In genomic region chr22:30250713-30251267, GRCh38 we compare ENCODE assay signal across 11 cellular contexts. TPM values are rescaled to one million over a fixed set of nuclear protein-coding genes. Genes with fewer than 3 reads are reported as not detected.
DNase-seq lines count a peak whose midpoint lies in the region; ATAC-seq and TF ChIP-seq lines count a peak whose summit lies in the region.
"Had no signal": no experiment of that assay in that cellular context is flagged by ENCODE, and none has a peak within 500 bp of the region (broad histone marks: within the 10 kb centered on the region; RNA-seq: fewer than 3 reads in every experiment).

No MANE protein-coding gene starts in this region.

- no peaks in the 10 kb centered on the region for H3K27me3 Mint-ChIP-seq in activated naive CD4-positive, alpha-beta T cell treated with anti-CD3 and anti-CD28 coated beads, Interleukin-2, amount 10 ng/mL, durations not matched to agents 7 days and 5 days
- peaks cover 30 to 39% of the 10 kb centered on the region in 2 donors for H3K27me3 Mint-ChIP-seq in stimulated activated naive B cell treated with anti-CD40 and anti-IgM and Interleukin-4, amounts not matched to agents 10 μg/mL and 1 μg/mL and 100 μg/mL, for 72 hours

- peak; percentile 77 to 80 for ATAC-seq in stimulated activated naive B cell treated with anti-CD40 and anti-IgM and Interleukin-4, amounts not matched to agents 10 μg/mL and 1 μg/mL and 100 μg/mL, for 72 hours (replicated peaks)
- ATAC-seq: heart right ventricle had no signal

- no peaks in the 10 kb centered on the region for H3K9me3 Mint-ChIP-seq in activated naive CD4-positive, alpha-beta T cell treated with anti-CD3 and anti-CD28 coated beads, Interleukin-2, amount 10 ng/mL, durations not matched to agents 7 days and 5 days
- H3K9me3 Mint-ChIP-seq in stimulated activated naive B cell treated with anti-CD40 and anti-IgM and Interleukin-4, amounts not matched to agents 10 μg/mL and 1 μg/mL and 100 μg/mL, for 72 hours, result no peaks in the 10 kb centered on the region
- H3K9me3 Mint-ChIP-seq: natural killer cell had no signal

- H3K4me1 Mint-ChIP-seq in activated naive CD4-positive, alpha-beta T cell treated with anti-CD3 and anti-CD28 coated beads, Interleukin-2, amount 10 ng/mL, durations not matched to agents 7 days and 5 days, result peaks cover 70% of the 10 kb centered on the region
- peaks cover 36 to 54% of the 10 kb centered on the region in 2 donors for H3K4me1 Mint-ChIP-seq in stimulated activated naive B cell treated with anti-CD40 and anti-IgM and Interleukin-4, amounts not matched to agents 10 μg/mL and 1 μg/mL and 100 μg/mL, for 72 hours

- H3K27ac Mint-ChIP-seq in activated naive CD4-positive, alpha-beta T cell treated with anti-CD3 and anti-CD28 coated beads, Interleukin-2, amount 10 ng/mL, durations not matched to agents 7 days and 5 days, result no peak overlapping the region
- no peak overlapping the region for H3K27ac Mint-ChIP-seq in stimulated activated naive B cell treated with anti-CD40 and anti-IgM and Interleukin-4, amounts not matched to agents 10 μg/mL and 1 μg/mL and 100 μg/mL, for 72 hours
- H3K27ac Mint-ChIP-seq: natural killer cell had no signal

- peaks cover 17% of the 10 kb centered on the region for H3K36me3 ChIP-seq in SJSA1
- H3K36me3 ChIP-seq: breast epithelium, heart right ventricle had no signal

- H3K4me3 ChIP-seq in SJSA1 (no peak overlapping the region), fibroblast of pulmonary artery (replicated peaks; ENCODE audit: low read depth, low read length) (no peak overlapping the region)
- H3K4me3 ChIP-seq: breast epithelium, heart right ventricle had no signal

- no peaks in the 10 kb centered on the region for H3K27me3 ChIP-seq in SJSA1 (replicated peaks)
- H3K27me3 ChIP-seq: breast epithelium had no signal

- peak; percentile 50 for DNase-seq in activated naive CD4-positive, alpha-beta T cell treated with Interleukin-2 at 50 U/mL for 16 hours
- no peak for DNase-seq in activated naive CD4-positive, alpha-beta T cell treated with anti-CD3 and anti-CD28 coated beads, Interleukin-2, amount 10 ng/mL, durations not matched to agents 7 days and 5 days
- peak; percentile 71 to 89 for DNase-seq in SJSA1 (ENCODE audit: low read depth in 1 of 2, low spot score in 2 of 2)
- DNase-seq in fibroblast of pulmonary artery (ENCODE audit: low read depth), result peak; percentile 57
- peak; percentile 35 for DNase-seq in stimulated activated naive B cell treated with anti-CD40 and anti-IgM and Interleukin-4, amounts not matched to agents 10 μg/mL and 1 μg/mL and 100 μg/mL, for 72 hours
- no peak for DNase-seq in SHP77 treated with DMSO at 0.1 percent for 48 hours (lab: John Stamatoyannopoulos, UW)
- DNase-seq in NCI-H446 (lab: John Stamatoyannopoulos, UW), result no peak
- no peak for DNase-seq in NCI-H187 treated with DMSO at 0.1 percent for 48 hours (lab: John Stamatoyannopoulos, UW)
- DNase-seq: natural killer cell had no signal

- H3K4me3 Mint-ChIP-seq in activated naive CD4-positive, alpha-beta T cell treated with anti-CD3 and anti-CD28 coated beads, Interleukin-2, amount 10 ng/mL, durations not matched to agents 7 days and 5 days, result no peak overlapping the region
- H3K4me3 Mint-ChIP-seq in stimulated activated naive B cell treated with anti-CD40 and anti-IgM and Interleukin-4, amounts not matched to agents 10 μg/mL and 1 μg/mL and 100 μg/mL, for 72 hours, result peak overlapping the region in 1 of 2 donors; percentile 37
- H3K4me3 Mint-ChIP-seq: natural killer cell had no signal

- CTCF ChIA-PET in activated naive CD4-positive, alpha-beta T cell treated with anti-CD3 and anti-CD28 coated beads, Interleukin-2, amount 10 ng/mL, durations not matched to agents 7 days and 5 days (lab: Charles Lee), result interaction anchor here (0.6 to 1.7 kb wide), 3 partner anchors 37 to 142 kb away, joined by 3 to 9 read pairs (median 5); no protein-coding TSS in a partner anchor

- H3K4me1 ChIP-seq in SJSA1 (replicated peaks), result peaks cover 84% of the 10 kb centered on the region

- TF ChIP-seq CTCF in fibroblast of pulmonary artery (IDR thresholded peaks at IDR 0.05; ENCODE audit: low read length, missing control alignments), result no peak

- no peaks in the 10 kb centered on the region for H3K9me3 ChIP-seq in SJSA1 (replicated peaks)
- H3K9me3 ChIP-seq: breast epithelium, heart right ventricle had no signal

- peaks cover 5% of the 10 kb centered on the region for H3K36me3 Mint-ChIP-seq in activated naive CD4-positive, alpha-beta T cell treated with anti-CD3 and anti-CD28 coated beads, Interleukin-2, amount 10 ng/mL, durations not matched to agents 7 days and 5 days
- H3K36me3 Mint-ChIP-seq in stimulated activated naive B cell treated with anti-CD40 and anti-IgM and Interleukin-4, amounts not matched to agents 10 μg/mL and 1 μg/mL and 100 μg/mL, for 72 hours, result no peaks in the 10 kb centered on the region
- H3K36me3 Mint-ChIP-seq: natural killer cell had no signal

- peak overlapping the region; percentile 88 for H3K27ac ChIP-seq in SJSA1

RNA-seq across cellular contexts. Expression of gene LIF, which starts 4.2 kb away (rescaled TPM):
- total RNA-seq in SJSA1 (2014; rRNA removed; shearing (Covaris generic)), result 1.4 and 5.5 TPM in 2 replicates

RNA-seq across cellular contexts. Expression of gene OSM, which starts 15.9 kb away (rescaled TPM):
- total RNA-seq in SJSA1 (2014; rRNA removed; shearing (Covaris generic)), result not detected in 2 replicates

RNA-seq across cellular contexts. Expression of gene CASTOR1, which starts 38.5 kb away (rescaled TPM):
- total RNA-seq in SJSA1 (2014; rRNA removed; shearing (Covaris generic)), result 9.1 and 10.8 TPM in 2 replicates

Comparison
In these comparisons a context has a peak if more than half of its experiments do, and no peak if none do; other contexts are left out.
1. DNase-seq: peak in activated naive CD4-positive, alpha-beta T cell treated with Interleukin-2 at 50 U/mL for 16 hours (single experiment), SJSA1 (2 of 2), fibroblast of pulmonary artery (single experiment) and stimulated activated naive B cell treated with anti-CD40 and anti-IgM and Interleukin-4, amounts not matched to agents 10 μg/mL and 1 μg/mL and 100 μg/mL, for 72 hours (single experiment); none in activated naive CD4-positive, alpha-beta T cell treated with anti-CD3 and anti-CD28 coated beads, Interleukin-2, amount 10 ng/mL, durations not matched to agents 7 days and 5 days (single experiment), SHP77 treated with DMSO at 0.1 percent for 48 hours (single experiment), NCI-H446 (0 of 2) and NCI-H187 treated with DMSO at 0.1 percent for 48 hours (single experiment).